Comparison of ENCODE assay signal across 28 cellular contexts in genomic region chr2:237657063-237657462, GRCh38.
"Had no signal": no experiment of that assay in that cellular context is flagged by ENCODE, and none has a peak within 500 bp of the region (broad histone marks: within the 10 kb centered on the region; RNA-seq: fewer than 3 reads in every experiment).

No MANE protein-coding gene starts in this region.

- H3K4me1 Mint-ChIP-seq: stimulated activated effector memory CD8-positive, alpha-beta T cell treated with anti-CD3 and anti-CD28 coated beads, Interleukin-12 subunit alpha, Interleukin-12 subunit beta, amount 100 ng/mL, for 72 hours had no signal

- H3K27ac Mint-ChIP-seq: stimulated activated effector memory CD8-positive, alpha-beta T cell treated with anti-CD3 and anti-CD28 coated beads, Interleukin-12 subunit alpha, Interleukin-12 subunit beta, amount 100 ng/mL, for 72 hours; stimulated activated memory B cell treated with anti-CD40 and anti-IgM and Interleukin-4, amounts not matched to agents 10 μg/mL and 1 μg/mL and 100 μg/mL, for 72 hours; stimulated activated naive B cell treated with anti-CD40 and anti-IgM and Interleukin-4, amounts not matched to agents 10 μg/mL and 1 μg/mL and 100 μg/mL, for 72 hours; stimulated activated naive CD8-positive, alpha-beta T cell treated with anti-CD3 and anti-CD28 coated beads, Interleukin-15, amount 100 ng/mL, for 72 hours; stimulated activated naive CD8-positive, alpha-beta T cell treated with anti-CD3 and anti-CD28 coated beads, Interleukin-15, Interleukin-2, amounts not matched to agents 100 ng/mL and 50 ng/mL, for 24 hours; type B pancreatic cell had no signal

- H3K4me3 ChIP-seq: stomach, suprapubic skin, testis, thoracic aorta, thyroid gland, tibial artery, tibial nerve, transverse colon, upper lobe of left lung, upper lobe of right lung, uterus, vagina had no signal

- ATAC-seq: stimulated activated effector memory CD8-positive, alpha-beta T cell treated with anti-CD3 and anti-CD28 coated beads, Interleukin-12 subunit alpha, Interleukin-12 subunit beta, amount 100 ng/mL, for 72 hours; stimulated activated memory B cell treated with anti-CD40 and anti-IgM and Interleukin-4, amounts not matched to agents 10 μg/mL and 1 μg/mL and 100 μg/mL, for 72 hours; stimulated activated naive B cell treated with anti-CD40 and anti-IgM and Interleukin-4, amounts not matched to agents 10 μg/mL and 1 μg/mL and 100 μg/mL, for 72 hours; stimulated activated naive CD8-positive, alpha-beta T cell treated with anti-CD3 and anti-CD28 coated beads, Interleukin-15, amount 100 ng/mL, for 72 hours; stimulated activated naive CD8-positive, alpha-beta T cell treated with anti-CD3 and anti-CD28 coated beads, Interleukin-15, Interleukin-2, amounts not matched to agents 100 U/mL and 50 U/mL, for 24 hours; upper lobe of right lung had no signal

- H3K4me1 ChIP-seq: testis had no signal

- H3K36me3 Mint-ChIP-seq: stimulated activated effector memory CD8-positive, alpha-beta T cell treated with anti-CD3 and anti-CD28 coated beads, Interleukin-12 subunit alpha, Interleukin-12 subunit beta, amount 100 ng/mL, for 72 hours had no signal

- H3K4me3 Mint-ChIP-seq: stimulated activated effector memory CD8-positive, alpha-beta T cell treated with anti-CD3 and anti-CD28 coated beads, Interleukin-12 subunit alpha, Interleukin-12 subunit beta, amount 100 ng/mL, for 72 hours; stimulated activated memory B cell treated with anti-CD40 and anti-IgM and Interleukin-4, amounts not matched to agents 10 μg/mL and 1 μg/mL and 100 μg/mL, for 72 hours; stimulated activated naive B cell treated with anti-CD40 and anti-IgM and Interleukin-4, amounts not matched to agents 10 μg/mL and 1 μg/mL and 100 μg/mL, for 72 hours; stimulated activated naive CD8-positive, alpha-beta T cell treated with anti-CD3 and anti-CD28 coated beads, Interleukin-15, amount 100 ng/mL, for 72 hours; stimulated activated naive CD8-positive, alpha-beta T cell treated with anti-CD3 and anti-CD28 coated beads, Interleukin-15, Interleukin-2, amounts not matched to agents 100 ng/mL and 50 ng/mL, for 24 hours; type B pancreatic cell had no signal

- H3K27me3 ChIP-seq: stomach, suprapubic skin, testis, thyroid gland, tibial artery, tibial nerve, transverse colon, upper lobe of left lung, upper lobe of right lung, uterus, vagina had no signal

- H3K9me3 ChIP-seq: stomach, suprapubic skin, testis, thoracic aorta, thyroid gland, tibial artery, transverse colon, upper lobe of left lung, upper lobe of right lung, uterus, vagina had no signal

- DNase-seq: stimulated activated CD4-positive, alpha-beta T cell treated with anti-CD3 and anti-CD28 coated beads, Interleukin-2, amount 100 ng/mL, for 48 hours; stimulated activated CD4-positive, alpha-beta T cell treated with anti-CD3 and anti-CD28 coated beads, Interleukin-4, amount 100 ng/mL, for 1 hour; stimulated activated CD4-positive, alpha-beta T cell treated with anti-CD3 and anti-CD28 coated beads, Interleukin-4, amount 100 ng/mL, for 24 hours; stimulated activated CD4-positive, alpha-beta T cell treated with anti-CD3 and anti-CD28 coated beads, Interleukin-4, amount 100 ng/mL, for 4 hours; stimulated activated CD8-positive, alpha-beta memory T cell treated with anti-CD3 and anti-CD28 coated beads, Interleukin-4, amount 100 ng/mL, for 48 hours; stimulated activated naive B cell treated with anti-CD40 and anti-IgM and Interleukin-4, amounts not matched to agents 10 μg/mL and 1 μg/mL and 100 μg/mL, for 72 hours; stimulated activated naive CD4-positive, alpha-beta T cell; stimulated activated naive CD4-positive, alpha-beta T cell treated with Interleukin-2 at 50 U/mL for 16 hours; stimulated activated naive CD8-positive, alpha-beta T cell treated with anti-CD3 and anti-CD28 coated beads, Interleukin-15, amount 100 ng/mL, for 72 hours; stimulated activated naive CD8-positive, alpha-beta T cell treated with anti-CD3 and anti-CD28 coated beads, Interleukin-15, Interleukin-2, amounts not matched to agents 100 U/mL and 50 U/mL, for 24 hours; stomach; substantia nigra; testis; thyroid gland; tibial artery; transverse colon; trophoblast cell; upper lobe of left lung; upper lobe of right lung had no signal

- H3K9me3 Mint-ChIP-seq: stimulated activated effector memory CD8-positive, alpha-beta T cell treated with anti-CD3 and anti-CD28 coated beads, Interleukin-12 subunit alpha, Interleukin-12 subunit beta, amount 100 ng/mL, for 72 hours had no signal

- H3K36me3 ChIP-seq: suprapubic skin, thoracic aorta, thyroid gland, tibial nerve, transverse colon, upper lobe of left lung, upper lobe of right lung, uterus, vagina had no signal

- H3K27ac ChIP-seq: stomach, suprapubic skin, testis, thoracic aorta, thyroid gland, tibial artery, tibial nerve, transverse colon, upper lobe of left lung, upper lobe of right lung, uterus, vagina had no signal

- H3K27me3 Mint-ChIP-seq: stimulated activated naive B cell treated with anti-CD40 and anti-IgM and Interleukin-4, amounts not matched to agents 10 μg/mL and 1 μg/mL and 100 μg/mL, for 72 hours; stimulated activated naive CD8-positive, alpha-beta T cell treated with anti-CD3 and anti-CD28 coated beads, Interleukin-15, amount 100 ng/mL, for 72 hours; type B pancreatic cell had no signal
